10 cellular contexts compared by ENCODE assay signal in the genomic region with DNA sequence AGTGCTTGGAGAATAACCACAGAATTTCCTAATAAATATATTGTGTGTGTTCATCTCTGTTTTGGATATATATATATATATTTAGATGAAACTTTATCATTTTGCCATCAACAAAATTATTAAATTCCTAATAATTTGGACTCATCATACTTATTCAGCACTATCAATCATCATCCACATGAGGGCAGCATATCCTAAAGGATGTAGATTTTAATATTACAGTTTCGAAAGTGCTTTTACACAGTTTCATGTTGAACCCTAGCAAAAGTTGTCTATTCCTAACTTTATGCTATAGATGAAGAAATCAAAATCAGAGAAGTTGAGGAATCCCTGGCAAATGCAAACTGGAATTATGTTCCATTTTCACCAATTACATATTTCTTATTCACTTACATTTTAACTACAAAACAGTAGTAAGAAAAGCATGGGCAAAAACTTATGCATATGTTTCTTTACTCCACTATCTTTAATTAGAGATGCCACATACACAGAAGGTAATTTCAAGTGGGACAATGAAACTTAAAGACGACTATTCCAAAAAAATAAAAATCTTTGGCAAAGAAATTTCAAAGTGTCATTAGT. TPM values are rescaled to one million over a fixed set of nuclear protein-coding genes. Genes with fewer than 3 reads are reported as not detected.
DNase-seq lines count a peak whose midpoint lies in the region; ATAC-seq, FAIRE-seq and TF ChIP-seq lines count a peak whose summit lies in the region.
"Had no signal": no experiment of that assay in that cellular context is flagged by ENCODE, and none has a peak within 500 bp of the region (broad histone marks: within the 10 kb centered on the region; RNA-seq: fewer than 3 reads in every experiment).

No MANE protein-coding gene starts in this region.

- H3F3A ChIP-seq in MM.1S (ENCODE audit: insufficient read depth, low read length), result no peaks in the 10 kb centered on the region

- in situ Hi-C loops in GM13976 (cut with MboI; ENCODE audit: low sequenced_read_pairs, unreplicated experiment) (no loop called here), astrocyte of the cerebellum (cut with HindIII; ENCODE audit: low sequenced_read_pairs) (no loop called here)

- WGBS in A549 (ENCODE audit: missing lambda C conversion rate), result 0% methylated on average over 2 of the region's 2 CpGs

- intact Hi-C loops in left lung (cut with DNase I), result loop anchor here in 1 of 2 donors (5.0 kb wide), 1 partner anchor 193 kb away; no protein-coding TSS in a partner anchor

- peak; percentile 68 to 72 for TF ChIP-seq RAD21 in A549 (conservative IDR thresholded peaks at IDR 0.05 in 1 of 2, IDR thresholded peaks at IDR 0.05 in 1 of 2)

- no peaks in the 10 kb centered on the region for H3K9me2 ChIP-seq in MM.1S (replicated peaks; ENCODE audit: insufficient read depth, low read length)

- H3K9ac ChIP-seq in MM.1S (ENCODE audit: low read length), result no peak overlapping the region

- H3K4me3 Mint-ChIP-seq in activated naive CD8-positive, alpha-beta T cell treated with anti-CD3 and anti-CD28 coated beads for 36 hours, result no peak overlapping the region
- H3K4me3 Mint-ChIP-seq: central memory CD8-positive, alpha-beta T cell; stimulated activated naive B cell treated with anti-CD40 and anti-IgM and Interleukin-4, amounts not matched to agents 10 μg/mL and 1 μg/mL and 100 μg/mL, for 72 hours had no signal

- no peak for TF ChIP-seq POLR2A in A549 (IDR thresholded peaks at IDR 0.05; ENCODE audit: low read length)

- H3K36me3 ChIP-seq in MM.1S (replicated peaks; ENCODE audit: insufficient read depth, low read length) (no peaks in the 10 kb centered on the region), left lung (no peaks in the 10 kb centered on the region), MG63 (no peaks in the 10 kb centered on the region)

- no peaks in the 10 kb centered on the region for H3K4me1 ChIP-seq in A549
- H3K4me1 ChIP-seq in MM.1S (ENCODE audit: low read length), result no peaks in the 10 kb centered on the region
- H3K4me1 ChIP-seq in left lung, result peaks cover 3 to 5% of the 10 kb centered on the region in 2 donors

- no peaks in the 10 kb centered on the region for H3K27me3 ChIP-seq in MM.1S (replicated peaks; ENCODE audit: insufficient read depth, low read length)
- no peaks in the 10 kb centered on the region for H3K27me3 ChIP-seq in left lung
- H3K27me3 ChIP-seq in MG63, result peaks cover 5% of the 10 kb centered on the region; the same call in 1 of the 2 replicates

- no peak overlapping the region for H3K4me3 ChIP-seq in A549
- H3K4me3 ChIP-seq in MM.1S (ENCODE audit: low read length), result no peak overlapping the region
- H3K4me3 ChIP-seq in astrocyte of the cerebellum (ENCODE audit: low read depth, low read length), result no peak overlapping the region
- H3K4me3 ChIP-seq in left lung, result no peak overlapping the region
- H3K4me3 ChIP-seq in MG63, result no peak overlapping the region

- H3K27ac Mint-ChIP-seq in activated naive CD8-positive, alpha-beta T cell treated with anti-CD3 and anti-CD28 coated beads for 36 hours, result no peak overlapping the region
- H3K27ac Mint-ChIP-seq: stimulated activated naive B cell treated with anti-CD40 and anti-IgM and Interleukin-4, amounts not matched to agents 10 μg/mL and 1 μg/mL and 100 μg/mL, for 72 hours had no signal

- H3K36me3 Mint-ChIP-seq in activated naive CD8-positive, alpha-beta T cell treated with anti-CD3 and anti-CD28 coated beads for 36 hours, result no peaks in the 10 kb centered on the region
- H3K36me3 Mint-ChIP-seq: stimulated activated naive B cell treated with anti-CD40 and anti-IgM and Interleukin-4, amounts not matched to agents 10 μg/mL and 1 μg/mL and 100 μg/mL, for 72 hours had no signal

- peaks cover 3% of the 10 kb centered on the region for H3K9me3 Mint-ChIP-seq in activated naive CD8-positive, alpha-beta T cell treated with anti-CD3 and anti-CD28 coated beads for 36 hours
- H3K9me3 Mint-ChIP-seq: central memory CD8-positive, alpha-beta T cell; stimulated activated naive B cell treated with anti-CD40 and anti-IgM and Interleukin-4, amounts not matched to agents 10 μg/mL and 1 μg/mL and 100 μg/mL, for 72 hours had no signal

- no peaks in the 10 kb centered on the region for H3K27me3 Mint-ChIP-seq in activated naive CD8-positive, alpha-beta T cell treated with anti-CD3 and anti-CD28 coated beads for 36 hours
- H3K27me3 Mint-ChIP-seq: central memory CD8-positive, alpha-beta T cell; stimulated activated naive B cell treated with anti-CD40 and anti-IgM and Interleukin-4, amounts not matched to agents 10 μg/mL and 1 μg/mL and 100 μg/mL, for 72 hours had no signal

- H3K4me2 ChIP-seq in A549, result peak overlapping the region; percentile 44; the same call in 1 of the 3 replicates
- peak overlapping the region; percentile 24; the same call in 1 of the 2 replicates for H3K4me2 ChIP-seq in MM.1S (ENCODE audit: low read depth, low read length)

- H4K20me1 ChIP-seq in MM.1S (ENCODE audit: insufficient read depth, low read length), result no peaks in the 10 kb centered on the region

- CTCF ChIA-PET in A549 (lab: Yijun Ruan, JAX), result interaction anchor here (1.1 kb wide), 1 partner anchor 872 kb away, joined by 3 read pairs; no protein-coding TSS in a partner anchor

- FAIRE-seq in A549 (lab: Jason Lieb, UNC), result no peak

- DNase-seq in A549 (ENCODE audit: low read depth in 1 of 2, low spot score in 1 of 2) (peak in 1 of 2 experiments; percentile 37), GM13976 (ENCODE audit: low spot score) (no peak), MM.1S (peak; percentile 47), astrocyte of the cerebellum (ENCODE audit: low read depth) (peak; percentile 3), left lung (no peak), MG63 (no peak)
- DNase-seq in activated naive CD8-positive, alpha-beta T cell treated with anti-CD3 and anti-CD28 coated beads for 36 hours, result no peak
- DNase-seq: stimulated activated naive B cell treated with anti-CD40 and anti-IgM and Interleukin-4, amounts not matched to agents 10 μg/mL and 1 μg/mL and 100 μg/mL, for 72 hours had no signal

- no peak overlapping the region for H2AFZ ChIP-seq in MM.1S (ENCODE audit: low read length)

- peak; percentile 56 for TF ChIP-seq CTCF in A549 (IDR thresholded peaks at IDR 0.05)
- peak; percentile 5 for TF ChIP-seq CTCF in GM13976 (IDR thresholded peaks at IDR 0.05; ENCODE audit: borderline replicate concordance, control extremely low read depth, extremely low read depth, insufficient read depth, missing control alignments)
- peak; percentile 52 for TF ChIP-seq CTCF in MM.1S (IDR thresholded peaks at IDR 0.05; ENCODE audit: low read length)
- peak; percentile 18 for TF ChIP-seq CTCF in astrocyte of the cerebellum (IDR thresholded peaks at IDR 0.05; ENCODE audit: low read depth, low read length, missing control alignments)
- peak; percentile 43 to 44 for TF ChIP-seq CTCF in left lung (IDR thresholded peaks at IDR 0.05)

- no peak overlapping the region for H3K27ac ChIP-seq in A549
- H3K27ac ChIP-seq in MM.1S (ENCODE audit: low read length), result no peak overlapping the region
- H3K27ac ChIP-seq in left lung, result no peak overlapping the region

- H3K79me2 ChIP-seq in MM.1S (ENCODE audit: low read length), result no peaks in the 10 kb centered on the region

- H3K4me1 Mint-ChIP-seq in activated naive CD8-positive, alpha-beta T cell treated with anti-CD3 and anti-CD28 coated beads for 36 hours, result peaks cover 3% of the 10 kb centered on the region
- H3K4me1 Mint-ChIP-seq: central memory CD8-positive, alpha-beta T cell; stimulated activated naive B cell treated with anti-CD40 and anti-IgM and Interleukin-4, amounts not matched to agents 10 μg/mL and 1 μg/mL and 100 μg/mL, for 72 hours had no signal

- no peak for ATAC-seq in A549
- ATAC-seq in left lung, result peak; percentile 81
- no peak for ATAC-seq in GM21825 (IDR thresholded peaks at IDR 0.05; ENCODE audit: unreplicated experiment)

- H3K9me3 ChIP-seq in A549 (no peaks in the 10 kb centered on the region), MM.1S (replicated peaks; ENCODE audit: insufficient read depth, low read length) (no peaks in the 10 kb centered on the region), left lung (no peaks in the 10 kb centered on the region), MG63 (no peaks in the 10 kb centered on the region)

- no peak for TF ChIP-seq EP300 in A549 (IDR thresholded peaks at IDR 0.05)

- POLR2A ChIA-PET in A549 (lab: Yijun Ruan, JAX), result no interaction called here

TF ChIP-seq in A549, 52 proteins besides CTCF, POLR2A, EP300 and RAD21:
- TF ChIP-seq SMC3 (IDR thresholded peaks at IDR 0.05), result peak; percentile 70
- no peak for TF ChIP-seq CEBPB (IDR thresholded peaks at IDR 0.05)

RNA-seq across cellular contexts. Expression of gene UGT2A1, which starts 36.6 kb away (rescaled TPM):
- polyA plus RNA-seq in A549 (2011; rRNA removed), result 0.05 TPM in 1 of 2 replicates, not detected in the other
- polyA plus RNA-seq in A549 (2012; cell fraction: cytosol; rRNA removed), result not detected in 2 replicates
- not detected in 2 replicates for polyA plus RNA-seq in A549 (2012; cell fraction: nucleus; rRNA removed)
- not detected in 3 replicates for polyA plus RNA-seq in A549 (2017; fragmentation: RNase III; extraction: RNeasy Plus Mini Kit Qiagen cat#74134 plus additional on column Dnase treatment)
- polyA minus RNA-seq in A549 (2011; rRNA and poly(A)+ RNA removed), result not detected in 2 replicates
- not detected for total RNA-seq in left lung
- total RNA-seq in activated naive CD8-positive, alpha-beta T cell treated with anti-CD3 and anti-CD28 coated beads for 36 hours, result not detected
- total RNA-seq in MG63 (2014; rRNA removed; shearing (Covaris generic); ENCODE audit: low replicate concordance), result not detected in 2 replicates

RNA-seq across cellular contexts. Expression of gene UGT2A2, which starts 50.2 kb away (rescaled TPM):
- not detected in 2 replicates for polyA plus RNA-seq in A549 (2011; rRNA removed)
- polyA plus RNA-seq in A549 (2012; cell fraction: cytosol; rRNA removed), result not detected in 2 replicates
- polyA plus RNA-seq in A549 (2012; cell fraction: nucleus; rRNA removed), result not detected in 2 replicates
- polyA plus RNA-seq in A549 (2017; fragmentation: RNase III; extraction: RNeasy Plus Mini Kit Qiagen cat#74134 plus additional on column Dnase treatment), result not detected in 3 replicates
- not detected in 2 replicates for polyA minus RNA-seq in A549 (2011; rRNA and poly(A)+ RNA removed)
- total RNA-seq in left lung, result not detected
- total RNA-seq in activated naive CD8-positive, alpha-beta T cell treated with anti-CD3 and anti-CD28 coated beads for 36 hours, result not detected
- not detected in 2 replicates for total RNA-seq in MG63 (2014; rRNA removed; shearing (Covaris generic); ENCODE audit: low replicate concordance)

Comparison
In these comparisons a context has a peak if more than half of its experiments do, and no peak if none do; other contexts are left out.
1. DNase-seq: peak in MM.1S (single experiment) and astrocyte of the cerebellum (single experiment); none in GM13976 (single experiment), left lung (0 of 2), activated naive CD8-positive, alpha-beta T cell treated with anti-CD3 and anti-CD28 coated beads for 36 hours (single experiment) and MG63 (single experiment).
2. CTCF ChIP-seq: peak in every context shown above with its lines; median percentile 56 in A549; 52 in MM.1S; 44 in left lung; 18 in astrocyte of the cerebellum; 5 in GM13976.